In genomic region chr1:13983393-13983792, GRCh38 we compare ENCODE assay signal across 3 cellular contexts.
"Had no signal": no experiment of that assay in that cellular context is flagged by ENCODE, and none has a peak within 500 bp of the region (broad histone marks: within the 10 kb centered on the region; RNA-seq: fewer than 3 reads in every experiment).

No MANE protein-coding gene starts in this region.

- ATAC-seq: GM12878 had no signal

- DNase-seq: GDM1, GF-D8 had no signal

- H3K4me3 ChIP-seq: GM12878 had no signal
